ENCODE assay signal across 21 cellular contexts in the genomic region with DNA sequence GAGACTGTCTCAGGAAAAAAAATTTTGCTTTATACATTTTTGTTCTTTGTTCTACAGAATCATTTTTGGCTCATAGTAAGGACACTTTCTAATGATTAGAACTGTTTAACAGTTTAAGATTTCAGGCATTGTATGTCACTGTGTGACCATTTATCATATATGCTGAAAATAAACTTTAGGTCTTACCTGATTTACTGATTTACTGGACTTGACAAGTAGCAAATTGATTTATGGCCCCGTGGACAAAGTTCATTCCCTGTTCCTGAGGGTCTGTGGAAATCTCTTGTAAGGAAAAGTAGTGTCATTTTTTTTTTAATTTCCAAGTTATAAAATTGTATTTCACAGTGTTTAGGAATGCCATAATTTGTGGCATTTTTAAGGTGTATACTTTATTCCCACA.
"Had no signal": no experiment of that assay in that cellular context is flagged by ENCODE, and none has a peak within 500 bp of the region (broad histone marks: within the 10 kb centered on the region; RNA-seq: fewer than 3 reads in every experiment).

No MANE protein-coding gene starts in this region.

- H3K27ac ChIP-seq: colonic mucosa, foreskin keratinocyte, lower lobe of right lung, right atrium auricular region, tibial artery had no signal

- H3K4me1 ChIP-seq: colonic mucosa, lower lobe of right lung, right atrium auricular region, tibial artery had no signal

- DNase-seq: activated naive CD4-positive, alpha-beta T cell; anterior cingulate cortex; caudate nucleus; colonic mucosa; foreskin keratinocyte; glutamatergic neuron; hypothalamus; islet precursor cell; left colon; lower lobe of right lung; stimulated activated CD4-positive, alpha-beta T cell treated with anti-CD3 and anti-CD28 coated beads, Interleukin-12 subunit alpha, Interleukin-12 subunit beta, amount 100 ng/mL, for 4 hours; stimulated activated CD4-positive, alpha-beta T cell treated with anti-CD3 and anti-CD28 coated beads, Interleukin-2, amount 100 ng/mL, for 24 hours; stimulated activated naive CD8-positive, alpha-beta T cell treated with anti-CD3 and anti-CD28 coated beads, Interleukin-15, Interleukin-2, amounts not matched to agents 100 U/mL and 50 U/mL, for 24 hours; substantia nigra; tibial artery had no signal

- H3K36me3 ChIP-seq: colonic mucosa had no signal

- H3K27me3 Mint-ChIP-seq: brain, progenitor cell of endocrine pancreas had no signal

- H3K9me3 ChIP-seq: colonic mucosa, lower lobe of right lung, right atrium auricular region, tibial artery had no signal

- H3K27me3 ChIP-seq: colonic mucosa, foreskin keratinocyte, right atrium auricular region, tibial artery had no signal

- H3K9me3 Mint-ChIP-seq: brain, mesothelial cell of epicardium, neural crest cell had no signal

- ATAC-seq: foreskin keratinocyte; left colon; lower lobe of right lung; SK-N-SH treated with all-trans-retinoic acid at 6 μM for 48 hours; stimulated activated naive CD8-positive, alpha-beta T cell treated with anti-CD3 and anti-CD28 coated beads, Interleukin-15, Interleukin-2, amounts not matched to agents 100 U/mL and 50 U/mL, for 24 hours had no signal

- H3K4me3 Mint-ChIP-seq: brain, mesothelial cell of epicardium, neural crest cell had no signal

- H3K4me3 ChIP-seq: colonic mucosa, lower lobe of right lung, right atrium auricular region, tibial artery had no signal

- H3K27ac Mint-ChIP-seq: brain, mesothelial cell of epicardium, progenitor cell of endocrine pancreas had no signal

- H3K4me1 Mint-ChIP-seq: brain, neural crest cell had no signal
